In genomic region chr11:116791002-116791812, GRCh38 we compare ENCODE assay signal across 9 cellular contexts. TPM values are rescaled to one million over a fixed set of nuclear protein-coding genes. Genes with fewer than 3 reads are reported as not detected.
A peak's percentile ranks its signal among the peaks of the same experiment; 100 is the strongest.
DNase-seq lines count a peak whose midpoint lies in the region; ATAC-seq and TF ChIP-seq lines count a peak whose summit lies in the region.
"Had no signal": no experiment of that assay in that cellular context is flagged by ENCODE, and none has a peak within 500 bp of the region (broad histone marks: within the 10 kb centered on the region; RNA-seq: fewer than 3 reads in every experiment).

No MANE protein-coding gene starts in this region.

- WGBS in ovary, 3 donors: 19 to 28% (median 22%) methylated on average over 31 of the region's 31 CpGs

- TF ChIP-seq EP300 in ovary (IDR thresholded peaks at IDR 0.05): no peak

- intact Hi-C loops in ovary (cut with DNase I): loop anchor here (2.0 to 10.0 kb wide), 6 partner anchors 41 to 441 kb away; partner anchors contain the start of genes APOA1 (in 3 of the 4), PCSK7 (in 1 of the 4) and RNF214 (in 1 of the 4)

- H3K27ac ChIP-seq in SK-N-MC (no peak overlapping the region), ovary (no peak overlapping the region), thoracic aorta (no peak overlapping the region)

- peak overlapping the region; percentile 24 for H3K4me3 ChIP-seq in SK-N-MC
- H3K4me3 ChIP-seq in ovary: no peak overlapping the region
- H3K4me3 ChIP-seq in thoracic aorta: peak overlapping the region; percentile 53

- TF ChIP-seq CTCF in ovary (IDR thresholded peaks at IDR 0.05): peak; percentile 68 to 85 (median 82)
- TF ChIP-seq CTCF in thoracic aorta (IDR thresholded peaks at IDR 0.05): peak; percentile 84

- no peak for TF ChIP-seq POLR2A in ovary (IDR thresholded peaks at IDR 0.05)

- H3K36me3 ChIP-seq in SK-N-MC (ENCODE audit: insufficient read depth, low read length): peaks cover 8% of the 10 kb centered on the region
- no peaks in the 10 kb centered on the region for H3K36me3 ChIP-seq in ovary
- no peaks in the 10 kb centered on the region for H3K36me3 ChIP-seq in thoracic aorta

- DNase-seq in EL (peak; percentile 59), LoVo (ENCODE audit: low spot score) (peak; percentile 52), SK-N-MC (ENCODE audit: low read depth, low spot score) (no peak), globus pallidus (ENCODE audit: low spot score) (peak; percentile 73), ovary (peak; percentile 68 to 88 (median 85)), thoracic aorta (ENCODE audit: low spot score) (peak; percentile 32), NCI-H2171 treated with DMSO at 0.1 percent for 48 hours (lab: John Stamatoyannopoulos, UW) (no peak)
- DNase-seq in activated naive CD4-positive, alpha-beta T cell treated with Interleukin-2 at 50 U/mL for 16 hours: peak; percentile 78

- H3K4me1 ChIP-seq in ovary (ENCODE audit: insufficient read depth) (peaks cover 9% of the 10 kb centered on the region), thoracic aorta (ENCODE audit: control insufficient read depth in 1 of 2, low read depth in 2 of 2) (peaks cover 12 to 26% of the 10 kb centered on the region in 2 donors)

- H3K9ac ChIP-seq in SK-N-MC (ENCODE audit: insufficient read length): no peak overlapping the region

- H3K9me3 ChIP-seq in SK-N-MC (ENCODE audit: low read depth, low read length): no peaks in the 10 kb centered on the region
- no peaks in the 10 kb centered on the region for H3K9me3 ChIP-seq in ovary
- no peaks in the 10 kb centered on the region for H3K9me3 ChIP-seq in thoracic aorta

- no peak for ATAC-seq in thoracic aorta (ENCODE audit: insufficient number of reproducible peaks, low FRiP score, low read depth)

- no peaks in the 10 kb centered on the region for H3K27me3 ChIP-seq in ovary
- no peaks in the 10 kb centered on the region for H3K27me3 ChIP-seq in thoracic aorta (replicated peaks; ENCODE audit: insufficient read depth)

RNA-seq across cellular contexts. Expression of gene APOA5, which starts 0.5 kb away (rescaled TPM):
- under 1 TPM in 2 of 7 donors, not detected in 5; 0.35 to 0.43 TPM for total RNA-seq in ovary
- not detected for polyA plus RNA-seq in ovary
- total RNA-seq in thoracic aorta: not detected
- total RNA-seq: activated CD8-positive, alpha-beta memory T cell treated with anti-CD3 and anti-CD28 coated beads for 36 hours had no signal

RNA-seq across cellular contexts. Expression of gene ZPR1, which starts 3.4 kb away (rescaled TPM):
- 10 to 100 TPM; 12.0 to 68.7 (median 37.0) TPM for total RNA-seq in ovary
- polyA plus RNA-seq in ovary: 10 to 100 TPM; 17.8 to 58.3 TPM
- total RNA-seq in thoracic aorta: 10 to 100 TPM; 30.7 to 36.2 TPM

RNA-seq across cellular contexts. Expression of gene BUD13, which starts 18.4 kb away (rescaled TPM):
- 10 to 100 TPM; 14.3 to 20.3 (median 17.0) TPM for total RNA-seq in ovary
- 10 to 100 TPM; 15.6 to 25.0 TPM for polyA plus RNA-seq in ovary
- total RNA-seq in thoracic aorta: 10 to 100 TPM in 1 of 2 donors, 1 to 10 TPM in 1; 5.8 to 12.5 TPM

RNA-seq across cellular contexts. Expression of gene APOA4, which starts 31.9 kb away (rescaled TPM):
- total RNA-seq in ovary: 10 to 100 TPM in 1 of 7 donors, not detected in 6; 41.7 TPM
- under 1 TPM in 1 of 2 donors, not detected in 1; 0.19 TPM for polyA plus RNA-seq in ovary
- total RNA-seq in thoracic aorta: under 1 TPM in 1 of 2 donors, not detected in 1; 0.99 TPM
- total RNA-seq: activated CD8-positive, alpha-beta memory T cell treated with anti-CD3 and anti-CD28 coated beads for 36 hours had no signal

RNA-seq across cellular contexts. Expression of gene APOC3, which starts 38.5 kb away (rescaled TPM):
- total RNA-seq in ovary (10 to 100 TPM in 1 of 7 donors, 1 to 10 TPM in 2, not detected in 4; 2.7 to 18.0 (median 4.3) TPM), thoracic aorta (not detected)
- polyA plus RNA-seq in ovary: not detected
- total RNA-seq: activated CD8-positive, alpha-beta memory T cell treated with anti-CD3 and anti-CD28 coated beads for 36 hours had no signal

Comparison
In these comparisons a context has a peak if more than half of its experiments do, and no peak if none do; other contexts are left out.
1. DNase-seq: peak in EL (single experiment), LoVo (single experiment), activated naive CD4-positive, alpha-beta T cell treated with Interleukin-2 at 50 U/mL for 16 hours (single experiment), globus pallidus (single experiment), ovary (5 of 5) and thoracic aorta (single experiment); none in SK-N-MC (single experiment) and NCI-H2171 treated with DMSO at 0.1 percent for 48 hours (single experiment).